ENCODE assay signal across 8 cellular contexts in genomic region chr17:76735586-76736348, GRCh38. TPM values are rescaled to one million over a fixed set of nuclear protein-coding genes. Genes with fewer than 3 reads are reported as not detected.
DNase-seq lines count a peak whose midpoint lies in the region; ATAC-seq and TF ChIP-seq lines count a peak whose summit lies in the region.

No MANE protein-coding gene starts in this region.

- peak overlapping the region; percentile 96 for H3K27ac ChIP-seq in trophoblast cell (ENCODE audit: low read depth, low read length)

- H3K79me1 ChIP-seq in trophoblast cell (ENCODE audit: low read length): peaks cover 17% of the 10 kb centered on the region

- H3K14ac ChIP-seq in trophoblast cell (ENCODE audit: low read length): peak overlapping the region; percentile 100

- H4K91ac ChIP-seq in trophoblast cell (ENCODE audit: low read depth, low read length): peak overlapping the region; percentile 98

- H3K9ac ChIP-seq in trophoblast cell (ENCODE audit: low read length): peak overlapping the region; percentile 91

- peak overlapping the region; percentile 99 for H3K18ac ChIP-seq in trophoblast cell (ENCODE audit: low read length)

- H3K23ac ChIP-seq in trophoblast cell (ENCODE audit: low read length): no peak overlapping the region

- no peak for ATAC-seq in GM21717 (IDR thresholded peaks at IDR 0.05; ENCODE audit: unreplicated experiment)
- no peak for ATAC-seq in GM21576 (IDR thresholded peaks at IDR 0.05; ENCODE audit: unreplicated experiment)

- peak overlapping the region; percentile 99 for H3K4me3 ChIP-seq in GM12864 (ENCODE audit: low read depth, low read length)
- peak overlapping the region; percentile 91 for H3K4me3 ChIP-seq in epithelial cell of esophagus (ENCODE audit: low read length)
- peak overlapping the region; percentile 97 for H3K4me3 ChIP-seq in trophoblast cell (ENCODE audit: low read depth, low read length)

- H3K36me3 ChIP-seq in trophoblast cell (ENCODE audit: control insufficient read depth in 1 of 2, insufficient read depth in 2 of 2, low read length in 2 of 2): peaks cover 10 to 22% of the 10 kb centered on the region in 2 experiments

- peak overlapping the region; percentile 89 for H3K4ac ChIP-seq in trophoblast cell (ENCODE audit: low read depth, low read length)

- H3K9me3 ChIP-seq in trophoblast cell (ENCODE audit: insufficient read depth, low read depth, low read length): no peaks in the 10 kb centered on the region

- H3K79me2 ChIP-seq in trophoblast cell (ENCODE audit: control insufficient read depth, insufficient read depth, low read length, poor library complexity): peaks cover 18% of the 10 kb centered on the region

- TF ChIP-seq CTCF in GM12864 (IDR thresholded peaks at IDR 0.05; ENCODE audit: low read depth, low read length, missing control alignments): no peak
- TF ChIP-seq CTCF in epithelial cell of esophagus (IDR thresholded peaks at IDR 0.05; ENCODE audit: insufficient read depth, low read depth, low read length, missing control alignments): no peak

- DNase-seq in GM12864 (ENCODE audit: low read depth) (no peak), epithelial cell of esophagus (ENCODE audit: low read depth) (no peak), trophoblast cell (no peak), HK-2 (ENCODE audit: unreplicated experiment) (no peak), UCSD-AML1 (lab: John Stamatoyannopoulos, UW; ENCODE audit: unreplicated experiment) (no peak)

- peaks cover 0 to 2% of the 10 kb centered on the region in 2 experiments for H3K4me1 ChIP-seq in trophoblast cell (ENCODE audit: control insufficient read depth in 1 of 2, insufficient read depth in 2 of 2, low read length in 2 of 2)

- H4K12ac ChIP-seq in trophoblast cell (ENCODE audit: low read depth, low read length): peak overlapping the region; percentile 55

- no peak overlapping the region for H2BK12ac ChIP-seq in trophoblast cell (ENCODE audit: low read length)

- H2AK5ac ChIP-seq in trophoblast cell (ENCODE audit: low read length): peak overlapping the region; percentile 97

- H2BK5ac ChIP-seq in trophoblast cell (ENCODE audit: low read depth, low read length, poor library complexity): peak overlapping the region; percentile 90

- peak overlapping the region; percentile 96 for H4K8ac ChIP-seq in trophoblast cell (ENCODE audit: low read depth, low read length)

- peak overlapping the region; percentile 55 for H3K4me2 ChIP-seq in trophoblast cell (ENCODE audit: low read length)

- H2BK120ac ChIP-seq in trophoblast cell (ENCODE audit: insufficient read depth, low read length, poor library complexity): peak overlapping the region; percentile 81

- H3K27me3 ChIP-seq in trophoblast cell (ENCODE audit: insufficient read depth, low read length): no peaks in the 10 kb centered on the region

- WGBS in trophoblast cell (ENCODE audit: extremely low coverage, insufficient coverage, insufficient read length): no CpG with 5 or more reads among the region's 20 CpGs

- peak overlapping the region; percentile 11 for H2AFZ ChIP-seq in trophoblast cell (ENCODE audit: insufficient read depth, low read length, poor library complexity)

TF ChIP-seq in PFSK-1, 5 proteins besides CTCF, POLR2A, EP300 and RAD21:
- no peak for TF ChIP-seq TAF1 (IDR thresholded peaks at IDR 0.05; ENCODE audit: borderline replicate concordance, insufficient read depth, low read length)
- peak; percentile 18; the same call in 1 of the 2 replicates for TF ChIP-seq SIN3A (IDR thresholded peaks at IDR 0.05; ENCODE audit: borderline replicate concordance, insufficient read depth, low read length)
TF ChIP-seq in PFSK-1: peak in this region for 1.

RNA-seq across cellular contexts. Expression of gene SRSF2, which starts 1.4 kb away (rescaled TPM):
- polyA plus RNA-seq in PFSK-1 (2012; ENCODE audit: insufficient read length, low read depth): 221 TPM
- polyA plus RNA-seq in trophoblast cell (2013): 205 and 216 TPM in 2 replicates

RNA-seq across cellular contexts. Expression of gene MFSD11, which starts 2.2 kb away (rescaled TPM):
- polyA plus RNA-seq in PFSK-1 (2012; ENCODE audit: insufficient read length, low read depth): 8.5 TPM
- 26.3 and 27.8 TPM in 2 replicates for polyA plus RNA-seq in trophoblast cell (2013)

RNA-seq across cellular contexts. Expression of gene METTL23, which starts 9.1 kb away (rescaled TPM):
- 35.7 TPM for polyA plus RNA-seq in PFSK-1 (2012; ENCODE audit: insufficient read length, low read depth)
- 18.7 and 18.8 TPM in 2 replicates for polyA plus RNA-seq in trophoblast cell (2013)

RNA-seq across cellular contexts. Expression of gene JMJD6, which starts 9.4 kb away (rescaled TPM):
- 104 TPM for polyA plus RNA-seq in PFSK-1 (2012; ENCODE audit: insufficient read length, low read depth)
- 24.2 and 25.4 TPM in 2 replicates for polyA plus RNA-seq in trophoblast cell (2013)

RNA-seq across cellular contexts. Expression of gene MXRA7, which starts 25.0 kb away (rescaled TPM):
- polyA plus RNA-seq in PFSK-1 (2012; ENCODE audit: insufficient read length, low read depth): 191 TPM
- 84.3 and 85.1 TPM in 2 replicates for polyA plus RNA-seq in trophoblast cell (2013)
